Comparison of ENCODE assay signal across 5 cellular contexts in the genomic region with DNA sequence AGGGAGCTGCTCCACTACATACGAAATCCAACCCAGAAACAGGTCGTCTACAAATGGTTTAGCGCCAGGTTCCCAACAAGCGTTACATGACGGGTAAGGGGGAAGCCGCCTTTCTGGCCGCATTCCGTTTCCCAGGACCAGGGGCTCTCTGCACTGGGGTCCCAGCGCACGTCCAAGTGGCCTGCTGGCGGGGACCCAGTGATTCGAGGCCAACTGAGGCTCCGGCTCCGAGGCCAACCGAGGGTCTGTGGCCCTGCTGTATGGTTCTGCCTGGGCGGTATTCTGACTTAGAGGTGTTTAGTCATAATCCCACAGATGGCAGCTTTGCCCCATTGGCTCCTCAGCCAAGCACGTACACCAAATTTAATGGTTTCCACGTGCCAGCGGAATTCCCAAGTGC.
"Had no signal": no experiment of that assay in that cellular context is flagged by ENCODE, and none has a peak within 500 bp of the region (broad histone marks: within the 10 kb centered on the region; RNA-seq: fewer than 3 reads in every experiment).

No MANE protein-coding gene starts in this region.

- H3K36me3 Mint-ChIP-seq: IgD-negative memory B cell had no signal

- H2AFZ ChIP-seq: GM23248 had no signal

- H3K9me3 Mint-ChIP-seq: H9, IgD-negative memory B cell had no signal

- H3K4me3 ChIP-seq: GM23248 had no signal

- H3K27ac Mint-ChIP-seq: H9, IgD-negative memory B cell had no signal

- H3K27ac ChIP-seq: GM23248 had no signal

- H3K27me3 Mint-ChIP-seq: IgD-negative memory B cell had no signal

- H3K4me3 Mint-ChIP-seq: H9, IgD-negative memory B cell had no signal

- H3K4me1 Mint-ChIP-seq: H9, IgD-negative memory B cell had no signal

- DNase-seq: GM23248, H9, HCEC 1CT, KBM-7 had no signal
